ENCODE assay signal across 10 cellular contexts in the genomic region with DNA sequence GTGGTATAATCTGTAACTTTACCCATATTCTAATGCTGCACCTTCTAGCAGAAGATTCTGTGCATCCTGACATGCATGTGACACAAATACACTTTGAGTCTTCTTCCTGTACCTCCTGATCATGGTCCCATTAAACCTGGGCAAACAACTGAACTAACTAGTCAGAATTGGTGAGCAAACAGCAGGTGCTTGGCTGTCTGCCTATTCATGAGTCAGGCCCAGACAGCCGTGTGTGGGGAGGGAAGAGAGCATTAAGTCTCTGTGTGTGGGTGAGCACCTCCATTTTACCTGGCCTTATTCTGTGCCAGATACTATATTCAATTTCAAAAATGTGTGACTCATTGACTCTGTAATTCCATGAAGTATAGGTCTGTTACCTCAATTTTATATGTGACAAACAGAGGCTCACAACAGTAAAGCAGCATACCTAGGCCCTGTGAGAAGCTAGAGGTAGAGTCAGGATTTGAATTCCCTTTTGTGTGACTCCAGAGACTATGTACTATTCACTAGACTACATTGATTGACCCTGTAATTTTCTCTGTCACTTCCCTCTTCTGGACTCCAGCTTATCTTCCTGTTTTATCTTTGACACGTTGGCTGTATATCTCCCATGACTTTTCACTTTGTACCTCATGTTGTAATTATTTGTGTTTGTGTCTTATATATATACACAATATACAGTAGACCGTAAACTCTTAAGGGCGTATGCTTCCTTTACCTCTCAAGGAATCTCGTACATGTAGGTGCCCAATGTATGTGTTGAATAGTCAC. TPM values are rescaled to one million over a fixed set of nuclear protein-coding genes. Genes with fewer than 3 reads are reported as not detected.
DNase-seq lines count a peak whose midpoint lies in the region; ATAC-seq and TF ChIP-seq lines count a peak whose summit lies in the region.
"Had no signal": no experiment of that assay in that cellular context is flagged by ENCODE, and none has a peak within 500 bp of the region (broad histone marks: within the 10 kb centered on the region; RNA-seq: fewer than 3 reads in every experiment).

No MANE protein-coding gene starts in this region.

- H3K4me3 ChIP-seq in breast epithelium, result no peak overlapping the region
- no peak overlapping the region for H3K4me3 ChIP-seq in thyroid gland (replicated peaks in 1 of 3)
- H3K4me3 ChIP-seq: thoracic aorta had no signal

- no peaks in the 10 kb centered on the region for H3K27me3 ChIP-seq in CD4-positive, alpha-beta T cell (ENCODE audit: control insufficient read depth, insufficient read depth, low read length)
- no peaks in the 10 kb centered on the region for H3K27me3 ChIP-seq in breast epithelium
- no peaks in the 10 kb centered on the region for H3K27me3 ChIP-seq in thyroid gland

- POLR2A ChIA-PET in CD4-positive, alpha-beta T cell (lab: Charles Lee), result interaction anchor here (1.2 kb wide), 1 partner anchor 21 kb away, joined by 3 read pairs; no protein-coding TSS in a partner anchor

- no peak for TF ChIP-seq POLR2A in breast epithelium (IDR thresholded peaks at IDR 0.05)
- TF ChIP-seq POLR2A in thyroid gland (IDR thresholded peaks at IDR 0.05), result no peak

- H3K4me1 ChIP-seq in breast epithelium (peaks cover 0 to 22% of the 10 kb centered on the region in 2 donors), thyroid gland (peaks cover 35 to 43% of the 10 kb centered on the region in 2 donors)

- no peak for TF ChIP-seq CTCF in CD4-positive, alpha-beta T cell (IDR thresholded peaks at IDR 0.05)
- TF ChIP-seq CTCF in breast epithelium (IDR thresholded peaks at IDR 0.05) (no peak), thyroid gland (IDR thresholded peaks at IDR 0.05) (no peak)

- peak; percentile 91 for ATAC-seq in CD4-positive, alpha-beta T cell (ENCODE audit: poor library complexity)
- peak; percentile 73 for ATAC-seq in T-helper 17 cell
- no peak for ATAC-seq in GM19452 (IDR thresholded peaks at IDR 0.05; ENCODE audit: unreplicated experiment)
- no peak for ATAC-seq in HG03097 (IDR thresholded peaks at IDR 0.05; ENCODE audit: low FRiP score, unreplicated experiment)

- WGBS in thyroid gland, 2 donors, result 72 to 73% methylated on average over 5 of the region's 5 CpGs

- H3K36me3 Mint-ChIP-seq in CD4-positive, alpha-beta T cell (ENCODE audit: low read depth), result peaks cover 54% of the 10 kb centered on the region
- H3K36me3 Mint-ChIP-seq in T-helper 17 cell (ENCODE audit: low read depth), result peaks cover 10% of the 10 kb centered on the region

- CTCF ChIA-PET in CD4-positive, alpha-beta T cell (lab: Charles Lee), result interaction anchor here (0.9 kb wide), 1 partner anchor 10 kb away, joined by 5 read pairs; no protein-coding TSS in a partner anchor

- H3K27ac ChIP-seq in CD4-positive, alpha-beta T cell (ENCODE audit: low read depth, low read length), result no peak overlapping the region
- H3K27ac ChIP-seq in breast epithelium, result peak overlapping the region; percentile 88 to 91
- H3K27ac ChIP-seq in thyroid gland, result peak overlapping the region; percentile 26 to 50 (median 49)
- H3K27ac ChIP-seq: thoracic aorta had no signal

- peaks cover 6% of the 10 kb centered on the region for H3K9me3 Mint-ChIP-seq in CD4-positive, alpha-beta T cell

- H3K36me3 ChIP-seq in breast epithelium, result no peaks in the 10 kb centered on the region
- no peaks in the 10 kb centered on the region for H3K36me3 ChIP-seq in thyroid gland
- H3K36me3 ChIP-seq: thoracic aorta had no signal

- peak overlapping the region; percentile 14 for H3K4me3 Mint-ChIP-seq in CD4-positive, alpha-beta T cell
- H3K4me3 Mint-ChIP-seq in T-helper 17 cell, result no peak overlapping the region
- H3K4me3 Mint-ChIP-seq: activated naive CD8-positive, alpha-beta T cell treated with anti-CD3 and anti-CD28 coated beads, Interleukin-2, amount 10 ng/mL, durations not matched to agents 7 days and 5 days had no signal

- intact Hi-C loops in CD4-positive, alpha-beta T cell (cut with DNase I, micrococcal nuclease), result no loop called here
- intact Hi-C loops in breast epithelium (cut with DNase I; ENCODE audit: low total_unique reads) (no loop called here), thyroid gland (cut with DNase I) (no loop called here)

- peaks cover 77% of the 10 kb centered on the region for H3K4me1 Mint-ChIP-seq in CD4-positive, alpha-beta T cell (ENCODE audit: low read depth)
- peaks cover 58% of the 10 kb centered on the region for H3K4me1 Mint-ChIP-seq in T-helper 17 cell

- H3K27ac Mint-ChIP-seq in CD4-positive, alpha-beta T cell, result peak overlapping the region; percentile 64
- H3K27ac Mint-ChIP-seq in T-helper 17 cell, result no peak overlapping the region
- H3K27ac Mint-ChIP-seq: activated naive CD8-positive, alpha-beta T cell treated with anti-CD3 and anti-CD28 coated beads, Interleukin-2, amount 10 ng/mL, durations not matched to agents 7 days and 5 days had no signal

- no peaks in the 10 kb centered on the region for H3K27me3 Mint-ChIP-seq in CD4-positive, alpha-beta T cell
- no peaks in the 10 kb centered on the region for H3K27me3 Mint-ChIP-seq in T-helper 17 cell
- H3K27me3 Mint-ChIP-seq: activated naive CD8-positive, alpha-beta T cell treated with anti-CD3 and anti-CD28 coated beads, Interleukin-2, amount 10 ng/mL, durations not matched to agents 7 days and 5 days had no signal

- peak in 9 of 10 experiments; percentile 40 to 71 (median 59) for DNase-seq in CD4-positive, alpha-beta T cell
- DNase-seq in NCI-H1417 (lab: John Stamatoyannopoulos, UW), result peak; percentile 73 to 98 (median 90)
- peak in 1 of 3 donors; percentile 25 for DNase-seq in T-helper 17 cell
- peak; percentile 79 to 83 for DNase-seq in breast epithelium (ENCODE audit: low spot score in 2 of 2)
- peak; percentile 88 for DNase-seq in myocyte (ENCODE audit: low read depth)
- peak; percentile 81 to 83 for DNase-seq in thyroid gland
- DNase-seq: activated naive CD8-positive, alpha-beta T cell treated with anti-CD3 and anti-CD28 coated beads, Interleukin-2, amount 10 ng/mL, durations not matched to agents 7 days and 5 days had no signal

- no peaks in the 10 kb centered on the region for H3K9me3 ChIP-seq in CD4-positive, alpha-beta T cell (ENCODE audit: control insufficient read depth, low read length)
- H3K9me3 ChIP-seq in T-helper 17 cell (ENCODE audit: control insufficient read depth, low read length, poor library complexity, severe bottlenecking), result peaks cover 6% of the 10 kb centered on the region
- H3K9me3 ChIP-seq in breast epithelium, result no peaks in the 10 kb centered on the region
- H3K9me3 ChIP-seq in thyroid gland, result no peaks in the 10 kb centered on the region
- H3K9me3 ChIP-seq: thoracic aorta had no signal

RNA-seq across cellular contexts. Expression of gene SUSD6, which starts 32.2 kb away (rescaled TPM):
- 10 to 100 TPM; 93.7 to 95.1 TPM for total RNA-seq in CD4-positive, alpha-beta T cell
- total RNA-seq in T-helper 17 cell, result 100 to 1,000 TPM in 1 of 2 donors, 10 to 100 TPM in 1; 94.7 to 101 TPM
- 10 to 100 TPM; 30.2 to 55.9 (median 55.7) TPM for total RNA-seq in breast epithelium
- 13.4 and 14.6 TPM in 2 replicates for total RNA-seq in myocyte
- polyA plus RNA-seq in myocyte (2012), result 15.5 TPM
- total RNA-seq in thyroid gland, result 10 to 100 TPM; 37.5 to 70.4 (median 44.5) TPM

Comparison
In these comparisons a context has a peak if more than half of its experiments do, and no peak if none do; other contexts are left out.
1. ATAC-seq: peak in CD4-positive, alpha-beta T cell (single experiment) and T-helper 17 cell (single experiment); none in GM19452 (single experiment) and HG03097 (single experiment).